In the genomic region with DNA sequence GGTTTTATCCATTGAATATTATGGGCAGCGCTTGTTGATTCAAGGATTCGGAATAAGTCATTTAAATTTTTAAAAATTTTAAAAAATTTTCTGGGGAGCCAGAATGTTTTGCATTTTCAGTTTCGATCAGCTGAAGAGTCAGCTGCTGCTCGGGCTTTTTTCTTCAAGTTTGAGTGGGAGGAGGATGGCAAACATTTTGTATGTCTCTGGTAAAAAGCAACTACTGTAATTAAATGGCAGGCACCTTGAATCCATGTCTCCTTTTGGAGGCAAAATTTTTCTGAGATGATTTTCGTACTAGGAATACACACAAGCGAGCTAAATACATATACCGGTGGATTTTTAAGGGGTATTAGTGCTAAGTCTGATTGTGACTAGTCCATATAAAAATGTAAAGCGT, we compare ENCODE assay signal across 8 cellular contexts. TPM values are rescaled to one million over a fixed set of nuclear protein-coding genes. Genes with fewer than 3 reads are reported as not detected.
DNase-seq lines count a peak whose midpoint lies in the region; ATAC-seq, FAIRE-seq and TF ChIP-seq lines count a peak whose summit lies in the region.

No MANE protein-coding gene starts in this region.

- FAIRE-seq in urothelium cell line (lab: Jason Lieb, UNC): no peak

- TF ChIP-seq CTCF in DOHH2 (IDR thresholded peaks at IDR 0.05; ENCODE audit: low read depth, low read length, poor library complexity, severe bottlenecking) (no peak), hepatocyte (IDR thresholded peaks at IDR 0.05; ENCODE audit: poor library complexity) (no peak)

- peaks cover 32% of the 10 kb centered on the region for H3K4me1 ChIP-seq in DOHH2 (ENCODE audit: control insufficient read depth, low read length)
- H3K4me1 ChIP-seq in hepatocyte (ENCODE audit: insufficient read depth): no peaks in the 10 kb centered on the region
- H3K4me1 ChIP-seq in skeletal muscle tissue (ENCODE audit: control insufficient read depth in 3 of 3, insufficient read depth in 3 of 3, low read length in 3 of 3): peaks cover 7 to 12% (median 8%) of the 10 kb centered on the region in 3 donors

- H3K4me2 ChIP-seq in DOHH2 (ENCODE audit: low read length): peak overlapping the region; percentile 82
- peak overlapping the region; percentile 79 for H3K4me2 ChIP-seq in hepatocyte

- DNase-seq in KBM-7 (peak; percentile 63), hepatocyte (ENCODE audit: low spot score) (peak; percentile 7), urothelium cell line (ENCODE audit: low spot score) (no peak), SHP77 treated with DMSO at 0.1 percent for 48 hours (lab: John Stamatoyannopoulos, UW) (no peak)

- H3K4me3 Mint-ChIP-seq in activated T-helper 17 cell treated with anti-CD3 and anti-CD28 coated beads, Interleukin-2, amount 50 U/mL, for 72 hours: peak overlapping the region; percentile 92

- H3K36me3 Mint-ChIP-seq in activated T-helper 17 cell treated with anti-CD3 and anti-CD28 coated beads, Interleukin-2, amount 50 U/mL, for 72 hours (ENCODE audit: low read depth): peaks cover 45% of the 10 kb centered on the region

- no peaks in the 10 kb centered on the region for H3K27me3 Mint-ChIP-seq in activated T-helper 17 cell treated with anti-CD3 and anti-CD28 coated beads, Interleukin-2, amount 50 U/mL, for 72 hours

- H3K79me2 ChIP-seq in DOHH2 (ENCODE audit: control insufficient read depth, low read length) (peaks cover 91% of the 10 kb centered on the region), hepatocyte (peaks cover 64% of the 10 kb centered on the region)

- peaks cover 5% of the 10 kb centered on the region; the same call in 1 of the 2 replicates for H4K20me1 ChIP-seq in DOHH2 (ENCODE audit: control insufficient read depth, insufficient read depth, low read depth, low read length)
- H4K20me1 ChIP-seq in hepatocyte (ENCODE audit: insufficient read depth, poor library complexity, severe bottlenecking): peaks cover 8% of the 10 kb centered on the region

- H3K27me3 ChIP-seq in DOHH2 (ENCODE audit: control insufficient read depth, low read length) (no peaks in the 10 kb centered on the region), hepatocyte (no peaks in the 10 kb centered on the region), skeletal muscle tissue (ENCODE audit: control insufficient read depth in 3 of 3, insufficient read depth in 3 of 3, low read length in 3 of 3) (no peaks in the 10 kb centered on the region)

- H3K9me3 ChIP-seq in DOHH2 (ENCODE audit: control insufficient read depth, insufficient read depth, low read length) (no peaks in the 10 kb centered on the region), hepatocyte (ENCODE audit: low read depth) (no peaks in the 10 kb centered on the region), skeletal muscle tissue (ENCODE audit: control insufficient read depth in 3 of 3, low read length in 3 of 3) (no peaks in the 10 kb centered on the region)

- peak overlapping the region; percentile 98 to 99 (median 99) for H3K9ac ChIP-seq in skeletal muscle tissue (ENCODE audit: low read depth in 1 of 3, low read length in 3 of 3)

- H3K4me1 Mint-ChIP-seq in activated T-helper 17 cell treated with anti-CD3 and anti-CD28 coated beads, Interleukin-2, amount 50 U/mL, for 72 hours: peaks cover 21% of the 10 kb centered on the region

- H3K36me3 ChIP-seq in DOHH2 (ENCODE audit: control insufficient read depth, low read length) (peaks cover 34% of the 10 kb centered on the region), hepatocyte (replicated peaks; ENCODE audit: insufficient read depth, low read depth) (no peaks in the 10 kb centered on the region), skeletal muscle tissue (ENCODE audit: control insufficient read depth in 3 of 3, insufficient read depth in 3 of 3, low read length in 3 of 3) (peaks cover 7 to 11% (median 8%) of the 10 kb centered on the region in 3 donors)

- 0% methylated on average over 8 of the region's 8 CpGs for WGBS in hepatocyte (ENCODE audit: low lambda C conversion rate, missing lambda C conversion rate)

- no peaks in the 10 kb centered on the region for H3K9me3 Mint-ChIP-seq in activated T-helper 17 cell treated with anti-CD3 and anti-CD28 coated beads, Interleukin-2, amount 50 U/mL, for 72 hours

- peak overlapping the region; percentile 95 for H3K27ac Mint-ChIP-seq in activated T-helper 17 cell treated with anti-CD3 and anti-CD28 coated beads, Interleukin-2, amount 50 U/mL, for 72 hours

- H3K27ac ChIP-seq in DOHH2 (ENCODE audit: low read depth, low read length) (peak overlapping the region; percentile 87), hepatocyte (peak overlapping the region; percentile 90), skeletal muscle tissue (ENCODE audit: low read depth, low read length) (peak overlapping the region; percentile 92)

- H3F3A ChIP-seq in DOHH2 (ENCODE audit: control insufficient read depth, insufficient read depth): 0 out of 2 replicates have a peak, but pooled peaks cover 8% of the 10 kb centered on the region

- H3K9me2 ChIP-seq in DOHH2 (replicated peaks; ENCODE audit: control insufficient read depth, low read length) (no peaks in the 10 kb centered on the region), hepatocyte (replicated peaks; ENCODE audit: insufficient read depth) (no peaks in the 10 kb centered on the region)

- in situ Hi-C loops in KBM-7 (cut with MboI; ENCODE audit: low pct_unique_long_range_greater_than_20kb, low sequenced_read_pairs): no loop called here

- peak; percentile 39 for ATAC-seq in GM21447 (IDR thresholded peaks at IDR 0.05; ENCODE audit: unreplicated experiment)
- peak; percentile 31 for ATAC-seq in activated T-helper 17 cell treated with anti-CD3 and anti-CD28 coated beads, Interleukin-2, amount 50 U/mL, for 72 hours (replicated peaks)

- H3K4me3 ChIP-seq in DOHH2 (ENCODE audit: low read length): peak overlapping the region; percentile 99
- H3K4me3 ChIP-seq in hepatocyte: peak overlapping the region; percentile 52
- peak overlapping the region; percentile 96 to 100 (median 99) for H3K4me3 ChIP-seq in skeletal muscle tissue (ENCODE audit: low read length in 3 of 3)

- H2AFZ ChIP-seq in hepatocyte: peak overlapping the region; percentile 95

RNA-seq across cellular contexts. Expression of gene C3orf38, which starts 0.6 kb away (rescaled TPM):
- 10 to 100 TPM; 29.6 to 33.3 TPM for total RNA-seq in activated T-helper 17 cell treated with anti-CD3 and anti-CD28 coated beads, Interleukin-2, amount 50 U/mL, for 72 hours
- total RNA-seq in hepatocyte: 27.5 and 35.5 TPM in 2 replicates
- 15.3 and 21.8 TPM in 2 replicates for polyA plus RNA-seq in hepatocyte
- 24.0 TPM for total RNA-seq in skeletal muscle tissue

Comparison
In these comparisons a context has a peak if more than half of its experiments do, and no peak if none do; other contexts are left out.
1. DNase-seq: peak in KBM-7 (single experiment) and hepatocyte (single experiment); none in urothelium cell line (single experiment) and SHP77 treated with DMSO at 0.1 percent for 48 hours (single experiment).
2. Peak in every context shown above with its lines, with median percentiles within 50 percentile points of each other: H3K27ac ChIP-seq and H3K4me3 ChIP-seq.